8 cellular contexts compared by ENCODE assay signal in genomic region chr2:32553829-32554432, GRCh38.
A peak's percentile ranks its signal among the peaks of the same experiment; 100 is the strongest.
DNase-seq lines count a peak whose midpoint lies in the region; ATAC-seq and TF ChIP-seq lines count a peak whose summit lies in the region.

No MANE protein-coding gene starts in this region.

- no peak overlapping the region for H3K4me3 ChIP-seq in CD4-positive, CD25-positive, alpha-beta regulatory T cell (ENCODE audit: low read depth, low read length)
- H3K4me3 ChIP-seq in mammary epithelial cell (replicated peaks in 1 of 3; ENCODE audit: insufficient read depth in 1 of 3, low read depth in 2 of 3, low read length in 3 of 3) (no peak overlapping the region), left lung (no peak overlapping the region), aorta (ENCODE audit: low read length in 2 of 2) (no peak overlapping the region)

- TF ChIP-seq CTCF in mammary epithelial cell (conservative IDR thresholded peaks at IDR 0.05 in 1 of 2, IDR thresholded peaks at IDR 0.05 in 1 of 2; ENCODE audit: extremely low read depth in 1 of 2, insufficient read depth in 1 of 2, low read depth in 1 of 2, low read length in 2 of 2), result peak; percentile 53 to 72
- TF ChIP-seq CTCF in left lung (IDR thresholded peaks at IDR 0.05), result peak; percentile 47 to 63

- DNase-seq in CD4-positive, CD25-positive, alpha-beta regulatory T cell, result peak in 2 of 3 donors; percentile 36 to 62
- DNase-seq in NCI-H748 treated with DMSO at 0.1 percent for 48 hours (lab: John Stamatoyannopoulos, UW), result peak; percentile 10
- DNase-seq in mammary epithelial cell, result peak; percentile 6
- no peak for DNase-seq in left lung
- DNase-seq in aorta, result no peak
- no peak for DNase-seq in activated CD4-positive, alpha-beta T cell treated with anti-CD3 and anti-CD28 coated beads for 48 hours

- CTCF ChIA-PET in mammary epithelial cell (lab: Charles Lee; ENCODE audit: low non-redundant PET), result no interaction called here

- H3K27ac Mint-ChIP-seq in CD4-positive, CD25-positive, alpha-beta regulatory T cell, result no peak overlapping the region

- ATAC-seq in CD4-positive, CD25-positive, alpha-beta regulatory T cell (ENCODE audit: low read depth in 2 of 2), result peak; percentile 37 to 65
- ATAC-seq in GM18861 (IDR thresholded peaks at IDR 0.05; ENCODE audit: unreplicated experiment) (peak; percentile 79), HG03095 (IDR thresholded peaks at IDR 0.05; ENCODE audit: unreplicated experiment) (peak; percentile 85), left lung (peak; percentile 79), aorta (ENCODE audit: low FRiP score) (peak; percentile 76)

- peaks cover 19% of the 10 kb centered on the region for H3K36me3 ChIP-seq in CD4-positive, CD25-positive, alpha-beta regulatory T cell (ENCODE audit: control insufficient read depth, insufficient read depth, low read length)
- H3K36me3 ChIP-seq in mammary epithelial cell (ENCODE audit: insufficient read depth, low read length) (peaks cover 8% of the 10 kb centered on the region), left lung (peaks cover 0 to 22% of the 10 kb centered on the region in 2 donors), aorta (ENCODE audit: control insufficient read depth in 1 of 2, insufficient read depth in 2 of 2, low read length in 1 of 2) (no peaks in the 10 kb centered on the region)

- no peak overlapping the region for H3K4me3 Mint-ChIP-seq in CD4-positive, CD25-positive, alpha-beta regulatory T cell

- BruUV-seq in mammary epithelial cell (replicated peaks; lab: Mats Ljungman, UMichigan), result no TSS peak

- H3K27me3 Mint-ChIP-seq in CD4-positive, CD25-positive, alpha-beta regulatory T cell, result no peaks in the 10 kb centered on the region

- in situ Hi-C loops in mammary epithelial cell (cut with MboI; ENCODE audit: low sequenced_read_pairs in 2 of 2), result no loop called here

- H3K4me2 ChIP-seq in mammary epithelial cell (ENCODE audit: insufficient read depth, low read depth, low read length), result no peak overlapping the region

- H3K4me1 ChIP-seq in CD4-positive, CD25-positive, alpha-beta regulatory T cell (ENCODE audit: control insufficient read depth, insufficient read depth, low read length, poor library complexity, severe bottlenecking), result no peaks in the 10 kb centered on the region
- H3K4me1 ChIP-seq in mammary epithelial cell (ENCODE audit: insufficient read depth, low read length), result no peaks in the 10 kb centered on the region
- H3K4me1 ChIP-seq in left lung, result peaks cover 0 to 9% of the 10 kb centered on the region in 2 donors
- no peaks in the 10 kb centered on the region for H3K4me1 ChIP-seq in aorta (ENCODE audit: control insufficient read depth in 1 of 2, insufficient read depth in 2 of 2, low read length in 2 of 2)

- 79% methylated on average over 2 of the region's 2 CpGs for WGBS in mammary epithelial cell (ENCODE audit: low coverage, missing lambda C conversion rate)
- WGBS in aorta, 2 donors, result 39 to 46% methylated on average over 2 of the region's 2 CpGs

- no peak overlapping the region for H3K27ac ChIP-seq in CD4-positive, CD25-positive, alpha-beta regulatory T cell (ENCODE audit: insufficient read depth, low read length, poor library complexity, severe bottlenecking)
- H3K27ac ChIP-seq in mammary epithelial cell (ENCODE audit: insufficient read depth, low read depth, low read length) (no peak overlapping the region), left lung (no peak overlapping the region), aorta (ENCODE audit: low read depth in 1 of 2, low read length in 2 of 2) (no peak overlapping the region)

- intact Hi-C loops in mammary epithelial cell (cut with micrococcal nuclease) (loop anchor here (1.0 to 10.0 kb wide), 4 partner anchors 218 to 711 kb away; partner anchors contain the start of gene LTBP1), left lung (cut with DNase I) (no loop called here), aorta (cut with DNase I) (loop anchor here (5.0 to 10.0 kb wide), 3 partner anchors 218 to 481 kb away; no protein-coding TSS in a partner anchor)

- H3K79me2 ChIP-seq in mammary epithelial cell (ENCODE audit: insufficient read depth, low read length), result no peaks in the 10 kb centered on the region

- no peaks in the 10 kb centered on the region for H3K9me3 Mint-ChIP-seq in CD4-positive, CD25-positive, alpha-beta regulatory T cell

- dilution Hi-C loops in mammary epithelial cell (cut with HindIII; ENCODE audit: low sequenced_read_pairs), result no loop called here

- no peak overlapping the region for H2AFZ ChIP-seq in mammary epithelial cell (ENCODE audit: low read depth, low read length)

- peaks cover 2 to 15% (median 5%) of the 10 kb centered on the region in 4 donors for H3K4me1 Mint-ChIP-seq in CD4-positive, CD25-positive, alpha-beta regulatory T cell

- no peaks in the 10 kb centered on the region for H3K9me3 ChIP-seq in CD4-positive, CD25-positive, alpha-beta regulatory T cell (ENCODE audit: control insufficient read depth in 2 of 2, low read length in 2 of 2)
- H3K9me3 ChIP-seq in mammary epithelial cell (replicated peaks; ENCODE audit: insufficient read depth, low read length) (no peaks in the 10 kb centered on the region), left lung (no peaks in the 10 kb centered on the region), aorta (ENCODE audit: control insufficient read depth, low read length) (no peaks in the 10 kb centered on the region)

- H3K27me3 ChIP-seq in CD4-positive, CD25-positive, alpha-beta regulatory T cell (ENCODE audit: control insufficient read depth, insufficient read depth, low read length), result no peaks in the 10 kb centered on the region
- H3K27me3 ChIP-seq in mammary epithelial cell (ENCODE audit: insufficient read depth, low read length), result no peaks in the 10 kb centered on the region
- no peaks in the 10 kb centered on the region for H3K27me3 ChIP-seq in left lung
- no peaks in the 10 kb centered on the region for H3K27me3 ChIP-seq in aorta (ENCODE audit: control insufficient read depth in 1 of 2, insufficient read depth in 2 of 2, low read length in 1 of 2)

- H4K20me1 ChIP-seq in mammary epithelial cell (ENCODE audit: insufficient read depth, low read length), result no peaks in the 10 kb centered on the region

- peaks cover 7% of the 10 kb centered on the region for H3K36me3 Mint-ChIP-seq in CD4-positive, CD25-positive, alpha-beta regulatory T cell

- no peak overlapping the region for H3K9ac ChIP-seq in mammary epithelial cell (ENCODE audit: insufficient read depth, low read length)

Comparison
In these comparisons a context has a peak if more than half of its experiments do, and no peak if none do; other contexts are left out.
1. DNase-seq: peak in CD4-positive, CD25-positive, alpha-beta regulatory T cell (2 of 3), NCI-H748 treated with DMSO at 0.1 percent for 48 hours (single experiment) and mammary epithelial cell (single experiment); none in left lung (0 of 2), aorta (0 of 2) and activated CD4-positive, alpha-beta T cell treated with anti-CD3 and anti-CD28 coated beads for 48 hours (single experiment).
2. intact Hi-C loops: an anchor here in mammary epithelial cell (1.0 to 10.0 kb wide) and aorta (5.0 to 10.0 kb wide); none called in left lung.
3. Peak in every context shown above with its lines, with median percentiles within 50 percentile points of each other: ATAC-seq.